Comparison of ENCODE assay signal across 20 cellular contexts in the genomic region with DNA sequence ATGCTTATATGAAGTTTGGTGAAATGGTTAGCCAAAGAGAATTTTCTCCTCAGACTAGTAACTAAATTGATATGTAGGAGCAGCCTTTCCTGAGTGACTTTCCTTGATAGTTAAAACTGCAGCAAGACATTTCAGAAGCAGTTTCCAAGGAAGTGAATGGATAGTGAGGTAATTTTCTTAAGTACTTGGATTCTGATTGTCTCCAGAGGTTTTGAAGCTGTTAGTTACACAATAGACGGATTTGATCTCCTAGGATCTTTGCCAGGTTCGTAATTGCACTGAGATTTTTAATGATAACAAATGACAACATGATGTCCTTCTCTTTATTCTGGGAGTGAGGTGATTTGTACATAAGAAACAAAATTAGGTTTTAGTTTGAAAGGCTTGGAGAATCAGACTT. TPM values are rescaled to one million over a fixed set of nuclear protein-coding genes. Genes with fewer than 3 reads are reported as not detected.
DNase-seq lines count a peak whose midpoint lies in the region; ATAC-seq, FAIRE-seq and TF ChIP-seq lines count a peak whose summit lies in the region.
"Had no signal": no experiment of that assay in that cellular context is flagged by ENCODE, and none has a peak within 500 bp of the region (broad histone marks: within the 10 kb centered on the region; RNA-seq: fewer than 3 reads in every experiment).

No MANE protein-coding gene starts in this region.

- no peak overlapping the region for H3K4me3 ChIP-seq in fibroblast of mammary gland (ENCODE audit: control insufficient read depth, low read depth, low read length)
- H3K4me3 ChIP-seq in pancreas: no peak overlapping the region
- no peak overlapping the region for H3K4me3 ChIP-seq in osteoblast (ENCODE audit: insufficient read depth, low read length)
- no peak overlapping the region for H3K4me3 ChIP-seq in esophagus muscularis mucosa
- H3K4me3 ChIP-seq: PC-9, right lobe of liver, SJSA1 had no signal

- no peak for TF ChIP-seq POLR2A in esophagus muscularis mucosa (IDR thresholded peaks at IDR 0.05; ENCODE audit: low read depth)

- H3K36me3 ChIP-seq in pancreas (no peaks in the 10 kb centered on the region), osteoblast (ENCODE audit: insufficient read depth, low read length) (no peaks in the 10 kb centered on the region), esophagus muscularis mucosa (no peaks in the 10 kb centered on the region)
- H3K36me3 ChIP-seq: neutrophil, right lobe of liver, SJSA1 had no signal

- ATAC-seq in pancreas (no peak), HG02763 (IDR thresholded peaks at IDR 0.05; ENCODE audit: unreplicated experiment) (no peak), GM18868 (IDR thresholded peaks at IDR 0.05; ENCODE audit: unreplicated experiment) (no peak)
- ATAC-seq: activated CD4-positive, CD25-positive, alpha-beta regulatory T cell treated with anti-CD3 and anti-CD28 coated beads, Interleukin-2, amount 50 U/mL, for 24 hours; right lobe of liver; stimulated activated naive CD8-positive, alpha-beta T cell treated with anti-CD3 and anti-CD28 coated beads, Interleukin-15, Interleukin-2, amounts not matched to agents 100 U/mL and 50 U/mL, for 24 hours had no signal

- H3K27ac ChIP-seq in pancreas (no peak overlapping the region), osteoblast (ENCODE audit: low read depth, low read length) (no peak overlapping the region), esophagus muscularis mucosa (replicated peaks in 1 of 4) (no peak overlapping the region)
- H3K27ac ChIP-seq: neutrophil, PC-9, right lobe of liver, SJSA1 had no signal

- H3K79me2 ChIP-seq in osteoblast (ENCODE audit: insufficient read depth, low read length): peaks cover 32% of the 10 kb centered on the region

- peak; percentile 23 for FAIRE-seq in pancreas (lab: Jason Lieb, UNC)
- FAIRE-seq: bronchial epithelial cell had no signal

- TF ChIP-seq CTCF in fibroblast of mammary gland (conservative IDR thresholded peaks at IDR 0.05; ENCODE audit: control insufficient read depth, insufficient read depth, low read depth, low read length) (no peak), pancreas (IDR thresholded peaks at IDR 0.05) (no peak), osteoblast (IDR thresholded peaks at IDR 0.05; ENCODE audit: extremely low read depth, low read depth, low read length) (no peak), esophagus muscularis mucosa (IDR thresholded peaks at IDR 0.05) (no peak)

- 39 to 67% methylated on average over 2 of the region's 2 CpGs for WGBS in pancreas, 2 donors
- WGBS in esophagus muscularis mucosa: 34% methylated on average over 2 of the region's 2 CpGs

- peaks cover 0 to 10% (median 0%) of the 10 kb centered on the region in 4 donors for H3K27me3 ChIP-seq in pancreas
- no peaks in the 10 kb centered on the region for H3K27me3 ChIP-seq in osteoblast (ENCODE audit: insufficient read depth, low read length)
- no peaks in the 10 kb centered on the region for H3K27me3 ChIP-seq in esophagus muscularis mucosa
- H3K27me3 ChIP-seq: neutrophil, right lobe of liver, SJSA1 had no signal

- H2AFZ ChIP-seq in osteoblast (ENCODE audit: low read length): no peak overlapping the region
- H2AFZ ChIP-seq: PC-9 had no signal

- H3K9me3 ChIP-seq in pancreas (no peaks in the 10 kb centered on the region), osteoblast (ENCODE audit: low read depth, low read length) (no peaks in the 10 kb centered on the region), esophagus muscularis mucosa (no peaks in the 10 kb centered on the region)
- H3K9me3 ChIP-seq: neutrophil, right lobe of liver, SJSA1 had no signal

- intact Hi-C loops in pancreas (cut with DNase I) (no loop called here), esophagus muscularis mucosa (cut with DNase I) (no loop called here)

- no peak overlapping the region for H3K4me2 ChIP-seq in osteoblast (ENCODE audit: insufficient read depth, low read length)
- H3K4me2 ChIP-seq: PC-9 had no signal

- TF ChIP-seq EP300 in esophagus muscularis mucosa (IDR thresholded peaks at IDR 0.05): no peak

- DNase-seq in EH (ENCODE audit: low read depth) (peak; percentile 16), NCI-H2171 treated with DMSO at 0.1 percent for 48 hours (lab: John Stamatoyannopoulos, UW) (peak; percentile 2), fibroblast of mammary gland (ENCODE audit: low read depth) (peak; percentile 79), pancreas (no peak), osteoblast (ENCODE audit: insufficient read length, low spot score, missing footprints) (no peak), esophagus muscularis mucosa (ENCODE audit: extremely low spot score) (no peak)
- DNase-seq: activated naive CD8-positive, alpha-beta T cell treated with anti-CD3 and anti-CD28 coated beads, Interleukin-2, amount 10 ng/mL, durations not matched to agents 7 days and 5 days; left colon; NCI-H82; PC-9; right lobe of liver; stimulated activated naive CD8-positive, alpha-beta T cell treated with anti-CD3 and anti-CD28 coated beads, Interleukin-15, Interleukin-2, amounts not matched to agents 100 U/mL and 50 U/mL, for 24 hours had no signal

- peaks cover 0 to 14% (median 0%) of the 10 kb centered on the region in 3 donors for H3K4me1 ChIP-seq in pancreas
- H3K4me1 ChIP-seq in osteoblast (ENCODE audit: insufficient read depth, low read length): peaks cover 5% of the 10 kb centered on the region
- H3K4me1 ChIP-seq in esophagus muscularis mucosa: peaks cover 0 to 7% (median 6%) of the 10 kb centered on the region in 4 donors
- H3K4me1 ChIP-seq: right lobe of liver had no signal

- H4K20me1 ChIP-seq in osteoblast (ENCODE audit: insufficient read depth, low read length): peaks cover 7% of the 10 kb centered on the region

RNA-seq across cellular contexts. Expression of a gene that starts 29.2 kb away (rescaled TPM):
- 1 to 10 TPM; 1.6 to 3.2 (median 2.0) TPM for total RNA-seq in pancreas
- under 1 TPM; 0.75 to 0.84 TPM for polyA plus RNA-seq in pancreas
- 11.5 and 16.3 TPM in 2 replicates for total RNA-seq in osteoblast
- 1 to 10 TPM; 4.5 to 7.1 (median 5.1) TPM for total RNA-seq in esophagus muscularis mucosa
- total RNA-seq: activated naive CD8-positive, alpha-beta T cell treated with anti-CD3 and anti-CD28 coated beads, Interleukin-2, amount 10 ng/mL, durations not matched to agents 7 days and 5 days; mononuclear cell; T-helper 2 cell treated with Interferon-gamma antibody and Interleukin-4, amounts not matched to agents 100 ng/mL and 5 ng/mL, for 36 hours had no signal

Comparison
In these comparisons a context has a peak if more than half of its experiments do, and no peak if none do; other contexts are left out.
1. DNase-seq: peak in EH (single experiment), NCI-H2171 treated with DMSO at 0.1 percent for 48 hours (single experiment) and fibroblast of mammary gland (single experiment); none in pancreas (0 of 6), osteoblast (single experiment) and esophagus muscularis mucosa (single experiment).